In the genomic region with DNA sequence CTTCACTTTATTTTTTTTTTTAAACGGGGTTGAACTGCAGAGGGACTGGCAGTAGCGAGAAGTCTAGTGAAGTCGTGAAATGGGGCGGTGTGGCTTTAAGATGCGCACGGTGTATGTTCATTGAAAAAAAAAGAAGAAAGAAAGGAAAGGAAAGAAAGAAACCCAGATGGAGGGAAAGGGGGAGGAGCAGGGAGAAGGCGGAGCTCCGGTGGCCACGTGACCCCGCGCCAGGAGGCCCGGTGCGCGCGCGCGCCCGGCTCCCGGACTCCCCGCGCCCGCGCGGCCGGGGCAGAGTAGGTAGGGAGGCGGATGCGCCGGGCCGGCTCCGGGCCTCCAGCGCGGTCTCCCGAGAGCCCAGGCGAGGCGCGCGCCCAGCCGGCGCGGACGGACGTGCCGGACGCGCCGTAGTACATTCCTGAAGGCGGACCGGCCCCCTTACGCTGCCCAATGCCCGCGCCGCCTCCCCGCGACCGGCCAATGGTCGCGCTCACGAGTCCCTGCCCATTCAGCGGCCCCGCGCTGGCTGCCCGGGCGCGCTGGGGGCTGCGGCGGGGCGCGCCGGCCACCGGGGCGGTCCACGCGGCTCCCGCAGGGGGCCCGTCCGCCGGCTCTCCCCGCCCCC, we compare ENCODE assay signal across 8 cellular contexts. TPM values are rescaled to one million over a fixed set of nuclear protein-coding genes. Genes with fewer than 3 reads are reported as not detected.
DNase-seq lines count a peak whose midpoint lies in the region; ATAC-seq and TF ChIP-seq lines count a peak whose summit lies in the region.

No MANE protein-coding gene starts in this region.

- H3K18ac ChIP-seq in IMR-90 (ENCODE audit: low read depth, low read length): peak overlapping the region; percentile 46; the same call in 1 of the 2 replicates

- peak overlapping the region; percentile 95 for H2AFZ ChIP-seq in IMR-90 (replicated peaks; ENCODE audit: low read length, poor library complexity)

- in situ Hi-C loops in IMR-90 (cut with MboI; ENCODE audit: low sequenced_read_pairs): loop anchor here (10.0 kb wide), 2 partner anchors 196 to 364 kb away; partner anchors contain the start of genes ERCC6L2 and FANCC

- H3K4ac ChIP-seq in IMR-90 (ENCODE audit: low read depth, low read length): peak overlapping the region; percentile 19

- dilution Hi-C loops in IMR-90 (cut with HindIII; ENCODE audit: low sequenced_read_pairs, unreplicated experiment): no loop called here

- H3K4me1 ChIP-seq in IMR-90 (ENCODE audit: control insufficient read depth, insufficient read depth, low read length) (peaks cover 4% of the 10 kb centered on the region), esophagus (ENCODE audit: control insufficient read depth in 2 of 2, insufficient read depth in 2 of 2, low read length in 1 of 2) (peaks cover 2 to 10% of the 10 kb centered on the region in 2 donors), mucosa of stomach (ENCODE audit: control insufficient read depth, insufficient read depth, low read length) (peaks cover 11% of the 10 kb centered on the region)

- peaks cover 38% of the 10 kb centered on the region for H3K27me3 Mint-ChIP-seq in activated T-cell treated with anti-CD3 and anti-CD28 coated beads, Interleukin-2, amount 50 U/mL, for 72 hours (ENCODE audit: low read depth)

- H3K36me3 Mint-ChIP-seq in activated T-cell treated with anti-CD3 and anti-CD28 coated beads, Interleukin-2, amount 50 U/mL, for 72 hours (ENCODE audit: insufficient read depth in 2 of 2): peaks cover 5 to 7% of the 10 kb centered on the region in 2 donors

- no peak overlapping the region for H2BK20ac ChIP-seq in IMR-90 (ENCODE audit: low read depth, low read length)

- peaks cover 3 to 23% of the 10 kb centered on the region in 2 experiments; a peak in 3 of 4 replicates for H3K79me1 ChIP-seq in IMR-90 (ENCODE audit: low read depth in 1 of 2, low read length in 2 of 2)

- H3K23ac ChIP-seq in IMR-90 (ENCODE audit: low read depth, low read length): peak overlapping the region; percentile 74

- CTCF ChIA-PET in IMR-90 (lab: Yijun Ruan, JAX): interaction anchor here (0.6 kb wide), 2 partner anchors 15 to 127 kb away, joined by 3 read pairs; no protein-coding TSS in a partner anchor

- no peaks in the 10 kb centered on the region for H3K9me3 ChIP-seq in IMR-90 (ENCODE audit: control insufficient read depth, insufficient read depth, low read length)
- no peaks in the 10 kb centered on the region for H3K9me3 ChIP-seq in esophagus (ENCODE audit: control insufficient read depth in 2 of 2, insufficient read depth in 1 of 2, low read depth in 1 of 2, low read length in 1 of 2)
- no peaks in the 10 kb centered on the region for H3K9me3 ChIP-seq in mucosa of stomach (ENCODE audit: control insufficient read depth, low read length)

- H3K27me3 ChIP-seq in IMR-90 (ENCODE audit: control insufficient read depth, insufficient read depth, low read length) (no peaks in the 10 kb centered on the region; the same call in 1 of the 2 replicates), esophagus (ENCODE audit: control insufficient read depth in 1 of 2, insufficient read depth in 2 of 2, low read length in 2 of 2) (no peaks in the 10 kb centered on the region), mucosa of stomach (ENCODE audit: control insufficient read depth, insufficient read depth, low read length) (peaks cover 21% of the 10 kb centered on the region)

- TF ChIP-seq CTCF in IMR-90 (conservative IDR thresholded peaks at IDR 0.05; ENCODE audit: low read depth, low read length): no peak

- H3K4me3 Mint-ChIP-seq in activated T-cell treated with anti-CD3 and anti-CD28 coated beads, Interleukin-2, amount 50 U/mL, for 72 hours: peak overlapping the region; percentile 88 to 89

- WGBS in IMR-90 (ENCODE audit: extremely low coverage in 2 of 2, insufficient read length in 1 of 2), 2 experiments: 0% methylated on average over 39 of the region's 78 CpGs; no CpG with 5 or more reads in 1 of the 2 experiments
- 1% methylated on average over 54 to 78 of the region's 78 CpGs for WGBS in esophagus, 2 donors

- ATAC-seq in GM21526 (IDR thresholded peaks at IDR 0.05; ENCODE audit: low FRiP score, unreplicated experiment) (peak; percentile 36), IMR-90 (ENCODE audit: low read depth) (peak; percentile 77)
- ATAC-seq in activated T-cell treated with anti-CD3 and anti-CD28 coated beads, Interleukin-2, amount 50 U/mL, for 72 hours (replicated peaks in 1 of 2): peak; percentile 67 to 69

- peak overlapping the region; percentile 84 for H4K91ac ChIP-seq in IMR-90 (ENCODE audit: insufficient read depth, low read depth, low read length)

- no peaks in the 10 kb centered on the region for H4K20me1 ChIP-seq in IMR-90 (ENCODE audit: insufficient read depth, low read length)

- peak overlapping the region; percentile 4; the same call in 1 of the 2 replicates for H2BK120ac ChIP-seq in IMR-90 (ENCODE audit: low read depth, low read length)

- no TSS peak for BruUV-seq in IMR-90 (replicated peaks; lab: Mats Ljungman, UMichigan)

- peak overlapping the region; percentile 97 for H3K4me2 ChIP-seq in IMR-90 (ENCODE audit: low read depth, low read length)

- peak overlapping the region; percentile 95 for H2BK5ac ChIP-seq in IMR-90 (ENCODE audit: low read depth, low read length, poor library complexity, severe bottlenecking)

- H2BK15ac ChIP-seq in IMR-90 (ENCODE audit: low read depth, low read length): peak overlapping the region; percentile 37; the same call in 1 of the 3 replicates

- no peak overlapping the region for H2AK5ac ChIP-seq in IMR-90 (ENCODE audit: low read depth, low read length)

- peak overlapping the region; percentile 67; the same call in 1 of the 2 replicates for H3K14ac ChIP-seq in IMR-90 (replicated peaks; ENCODE audit: low read depth, low read length)

- H3K4me3 ChIP-seq in IMR-90 (ENCODE audit: insufficient read depth, low read depth, low read length) (peak overlapping the region; percentile 84), esophagus (ENCODE audit: low read depth in 1 of 2, low read length in 2 of 2) (peak overlapping the region; percentile 63 to 94), mucosa of stomach (ENCODE audit: low read length) (peak overlapping the region; percentile 47)

- no peaks in the 10 kb centered on the region for H3K9me1 ChIP-seq in IMR-90 (ENCODE audit: insufficient read depth, low read length)

- intact Hi-C loops in IMR-90 (cut with micrococcal nuclease): loop anchor here (2.0 kb wide), 3 partner anchors 364 to 708 kb away; partner anchors contain the start of gene ERCC6L2

- TF ChIP-seq POLR2A in IMR-90 (IDR thresholded peaks at IDR 0.05; ENCODE audit: low read depth, low read length): peak; percentile 36; the same call in 1 of the 2 replicates

- peak overlapping the region; percentile 60; the same call in 1 of the 2 replicates for H3K56ac ChIP-seq in IMR-90 (ENCODE audit: extremely low read depth, insufficient read depth, low read length)

- H3K4me1 Mint-ChIP-seq in activated T-cell treated with anti-CD3 and anti-CD28 coated beads, Interleukin-2, amount 50 U/mL, for 72 hours (ENCODE audit: low read depth): peaks cover 47% of the 10 kb centered on the region

- no peaks in the 10 kb centered on the region for H3K9me3 Mint-ChIP-seq in activated T-cell treated with anti-CD3 and anti-CD28 coated beads, Interleukin-2, amount 50 U/mL, for 72 hours

- TF ChIP-seq RAD21 in IMR-90 (IDR thresholded peaks at IDR 0.05; ENCODE audit: low read length): no peak

- peak overlapping the region; percentile 9 to 68; a peak in 2 of 4 replicates for H4K8ac ChIP-seq in IMR-90 (ENCODE audit: low read depth in 2 of 2, low read length in 2 of 2)

- H3K36me3 ChIP-seq in IMR-90 (ENCODE audit: control insufficient read depth, insufficient read depth, low read length): no peaks in the 10 kb centered on the region
- no peaks in the 10 kb centered on the region for H3K36me3 ChIP-seq in esophagus (ENCODE audit: control insufficient read depth in 2 of 2, insufficient read depth in 2 of 2, low read length in 1 of 2)
- H3K36me3 ChIP-seq in mucosa of stomach (ENCODE audit: control insufficient read depth, insufficient read depth, low read length): no peaks in the 10 kb centered on the region

- peak; percentile 85 for DNase-seq in DMS 273 treated with DMSO at 0.1 percent for 48 hours (lab: John Stamatoyannopoulos, UW)
- peak; percentile 97 for DNase-seq in IMR-90
- peak; percentile 91 for DNase-seq in OCI-M1 (lab: John Stamatoyannopoulos, UW)
- peak; percentile 86 to 90 for DNase-seq in activated T-cell treated with anti-CD3 and anti-CD28 coated beads, Interleukin-2, amount 50 U/mL, for 72 hours
- DNase-seq in stimulated activated CD8-positive, alpha-beta memory T cell treated with anti-CD3 and anti-CD28 coated beads, Interleukin-4, amount 100 ng/mL, for 48 hours: peak; percentile 87

- H3K27ac ChIP-seq in IMR-90 (ENCODE audit: insufficient read depth, low read length) (peak overlapping the region; percentile 99), esophagus (ENCODE audit: low read depth in 2 of 2, low read length in 1 of 2) (peak overlapping the region; percentile 60 to 92)

- H4K5ac ChIP-seq in IMR-90 (ENCODE audit: low read depth, low read length): no peak overlapping the region

- H2AK9ac ChIP-seq in IMR-90 (replicated peaks; ENCODE audit: low read depth, low read length, poor library complexity): peak overlapping the region; percentile 98

- POLR2A ChIA-PET in IMR-90 (lab: Charles Lee; ENCODE audit: unreplicated experiment): interaction anchor here (0.6 kb wide), 1 partner anchor 864 kb away, joined by 3 read pairs; no protein-coding TSS in a partner anchor

- H3K27ac Mint-ChIP-seq in activated T-cell treated with anti-CD3 and anti-CD28 coated beads, Interleukin-2, amount 50 U/mL, for 72 hours: peak overlapping the region; percentile 78

- H3K9ac ChIP-seq in IMR-90 (ENCODE audit: low read depth, low read length): peak overlapping the region; percentile 91
- H3K9ac ChIP-seq in mucosa of stomach (ENCODE audit: low read length): peak overlapping the region; percentile 67

TF ChIP-seq in IMR-90, 13 proteins besides CTCF, POLR2A, EP300 and RAD21 (continues in another document):
- TF ChIP-seq CEBPB (IDR thresholded peaks at IDR 0.05; ENCODE audit: low read depth, low read length) (no peak), CHD1 (IDR thresholded peaks at IDR 0.05; ENCODE audit: low read depth, low read length) (no peak), USF2 (IDR thresholded peaks at IDR 0.05; ENCODE audit: low read depth, low read length) (peak; percentile 98)

RNA-seq across cellular contexts. Expression of gene PTCH1, which starts 6.0 kb away (rescaled TPM):
- 4.1 and 5.3 TPM in 2 replicates for total RNA-seq in IMR-90 (2012; rRNA removed)
- polyA plus RNA-seq in IMR-90 (2012; rRNA removed): 5.0 and 6.0 TPM in 2 replicates
- 2.0 and 3.7 TPM in 2 replicates for polyA plus RNA-seq in IMR-90 (2012; cell fraction: cytosol; rRNA removed)
- 12.6 and 14.4 TPM in 2 replicates for polyA plus RNA-seq in IMR-90 (2012; cell fraction: nucleus; rRNA removed; ENCODE audit: low replicate concordance)
- total RNA-seq in activated T-cell treated with anti-CD3 and anti-CD28 coated beads, Interleukin-2, amount 50 U/mL, for 72 hours: 10 to 100 TPM in 1 of 2 donors, 1 to 10 TPM in 1; 5.9 to 10.5 TPM
- 1 to 10 TPM; 2.4 to 2.8 TPM for polyA plus RNA-seq in esophagus

Comparison
In these comparisons a context has a peak if more than half of its experiments do, and no peak if none do; other contexts are left out.
1. Peak in every context shown above with its lines: DNase-seq, ATAC-seq, H3K4me3 ChIP-seq and H3K27ac ChIP-seq.